ENCODE assay signal across 1 cellular context in genomic region chr17:7175363-7175733, GRCh38.
TF ChIP-seq lines count a peak whose summit lies in the region.

No MANE protein-coding gene starts in this region.

TF ChIP-seq in K562, 482 proteins besides CTCF, POLR2A, EP300 and RAD21:
- TF ChIP-seq U2AF1 (optimal IDR thresholded peaks at IDR 0.05; ENCODE audit: low read depth, low read length) (no peak), ASH1L (IDR thresholded peaks at IDR 0.05; ENCODE audit: borderline replicate concordance, low read depth, partially characterized antibody) (no peak), ZNF444 (CRISPR knock-in tag; IDR thresholded peaks at IDR 0.05) (no peak), ZNF511 (CRISPR knock-in tag; IDR thresholded peaks at IDR 0.05) (no peak), ZNF77 (CRISPR knock-in tag; IDR thresholded peaks at IDR 0.05) (no peak), PHF20 (IDR thresholded peaks at IDR 0.05; ENCODE audit: partially characterized antibody) (peak; percentile 6), ZNF239 (CRISPR knock-in tag; IDR thresholded peaks at IDR 0.05) (no peak), KDM5B (IDR thresholded peaks at IDR 0.05; ENCODE audit: insufficient replicate concordance, low read depth, low read length) (no peak), ZNF232 (CRISPR knock-in tag; IDR thresholded peaks at IDR 0.05) (no peak)
- TF ChIP-seq, protein P1, sequence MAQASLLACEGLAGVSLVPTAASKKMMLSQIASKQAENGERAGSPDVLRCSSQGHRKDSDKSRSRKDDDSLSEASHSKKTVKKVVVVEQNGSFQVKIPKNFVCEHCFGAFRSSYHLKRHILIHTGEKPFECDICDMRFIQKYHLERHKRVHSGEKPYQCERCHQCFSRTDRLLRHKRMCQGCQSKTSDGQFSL (CRISPR knock-in tag; IDR thresholded peaks at IDR 0.05): 0 out of 2 replicates have a peak, but pooled peaks have one; percentile 22
- TF ChIP-seq, protein P1 (tag; IDR thresholded peaks at IDR 0.05): no peak
- TF ChIP-seq, protein P2, sequence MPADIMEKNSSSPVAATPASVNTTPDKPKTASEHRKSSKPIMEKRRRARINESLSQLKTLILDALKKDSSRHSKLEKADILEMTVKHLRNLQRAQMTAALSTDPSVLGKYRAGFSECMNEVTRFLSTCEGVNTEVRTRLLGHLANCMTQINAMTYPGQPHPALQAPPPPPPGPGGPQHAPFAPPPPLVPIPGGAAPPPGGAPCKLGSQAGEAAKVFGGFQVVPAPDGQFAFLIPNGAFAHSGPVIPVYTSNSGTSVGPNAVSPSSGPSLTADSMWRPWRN (IDR thresholded peaks at IDR 0.05; ENCODE audit: low read depth): no peak
TF ChIP-seq in K562: peak in this region for 2.
